Comparison of ENCODE assay signal across 9 cellular contexts in the genomic region with DNA sequence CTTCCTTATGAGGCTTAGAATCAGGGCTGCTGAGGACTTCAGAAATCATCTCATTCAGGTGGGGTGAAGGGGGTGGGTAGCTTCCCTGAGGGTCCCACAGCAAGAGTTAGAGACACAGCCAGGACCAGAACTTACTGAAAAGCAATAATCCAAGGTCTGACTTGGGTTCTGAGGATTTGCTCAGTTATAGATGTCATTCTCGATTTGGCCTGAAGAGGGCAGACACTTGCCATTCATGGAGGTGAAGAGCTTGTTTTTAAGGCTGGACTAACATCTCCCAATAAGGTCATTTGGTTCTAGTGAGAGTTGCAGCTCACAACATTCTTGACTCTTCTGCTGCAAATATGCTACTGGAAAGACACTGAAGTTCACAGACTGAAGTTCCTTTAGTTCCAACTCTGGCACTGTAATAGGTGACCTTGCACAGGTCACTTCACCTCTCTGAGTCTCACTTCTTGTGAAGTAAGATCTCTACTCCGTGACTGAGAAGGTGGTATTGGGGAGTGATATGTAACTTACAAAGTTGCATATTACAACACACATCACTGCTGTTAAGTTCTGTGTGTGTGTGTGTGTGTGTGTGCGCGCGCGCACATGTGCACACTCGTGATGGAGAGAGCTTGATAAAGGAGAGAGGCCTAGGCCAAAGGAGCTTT.
A peak's percentile ranks its signal among the peaks of the same experiment; 100 is the strongest.
DNase-seq lines count a peak whose midpoint lies in the region; ATAC-seq, FAIRE-seq and TF ChIP-seq lines count a peak whose summit lies in the region.
"Had no signal": no experiment of that assay in that cellular context is flagged by ENCODE, and none has a peak within 500 bp of the region (broad histone marks: within the 10 kb centered on the region; RNA-seq: fewer than 3 reads in every experiment).

No MANE protein-coding gene starts in this region.

- H3K4me1 ChIP-seq in esophagus muscularis mucosa: peaks cover 4 to 42% (median 31%) of the 10 kb centered on the region in 4 donors
- H3K4me1 ChIP-seq in naive thymus-derived CD4-positive, alpha-beta T cell (ENCODE audit: control insufficient read depth in 2 of 2, insufficient read depth in 2 of 2, low read length in 2 of 2): no peaks in the 10 kb centered on the region

- POLR2A ChIA-PET in naive thymus-derived CD4-positive, alpha-beta T cell (lab: Charles Lee): no interaction called here

- TF ChIP-seq CTCF in SU-DHL-6 (IDR thresholded peaks at IDR 0.05; ENCODE audit: insufficient read depth, low read length, poor library complexity, severe bottlenecking) (peak; percentile 63), esophagus muscularis mucosa (IDR thresholded peaks at IDR 0.05) (peak; percentile 82 to 84 (median 83))

- H3K27ac ChIP-seq in SU-DHL-6 (ENCODE audit: low read depth, low read length) (no peak overlapping the region), esophagus muscularis mucosa (replicated peaks in 1 of 4) (peak overlapping the region; percentile 70 to 73 (median 72))
- H3K27ac ChIP-seq in naive thymus-derived CD4-positive, alpha-beta T cell (ENCODE audit: low read depth, low read length): no peak overlapping the region

- no peak overlapping the region for H3K4me2 ChIP-seq in SU-DHL-6 (ENCODE audit: low read depth, low read length, poor library complexity, severe bottlenecking)

- H3K9ac ChIP-seq in SU-DHL-6 (ENCODE audit: low read length): no peak overlapping the region

- WGBS in esophagus muscularis mucosa: 32% methylated on average over 7 of the region's 7 CpGs

- peak; percentile 85 for FAIRE-seq in GM12891 (lab: Jason Lieb, UNC)

- H2AFZ ChIP-seq in SU-DHL-6 (ENCODE audit: low read depth, low read length, severe bottlenecking): no peak overlapping the region

- intact Hi-C loops in esophagus muscularis mucosa (cut with DNase I): loop anchor here (2.0 kb wide), 1 partner anchor 109 kb away; no protein-coding TSS in a partner anchor
- intact Hi-C loops in naive thymus-derived CD4-positive, alpha-beta T cell (cut with micrococcal nuclease): loop anchor here in 1 of 2 donors (1.0 kb wide), 2 partner anchors 226 to 1617 kb away; no protein-coding TSS in a partner anchor

- H3K36me3 Mint-ChIP-seq in naive thymus-derived CD4-positive, alpha-beta T cell: no peaks in the 10 kb centered on the region
- H3K36me3 Mint-ChIP-seq: T-cell had no signal

- no peak overlapping the region for H3K27ac Mint-ChIP-seq in naive thymus-derived CD4-positive, alpha-beta T cell
- H3K27ac Mint-ChIP-seq: T-cell had no signal

- peaks cover 0 to 8% (median 4%) of the 10 kb centered on the region in 7 donors for H3K4me1 Mint-ChIP-seq in naive thymus-derived CD4-positive, alpha-beta T cell

- no peaks in the 10 kb centered on the region for H3K27me3 ChIP-seq in SU-DHL-6 (ENCODE audit: low read length)
- H3K27me3 ChIP-seq in esophagus muscularis mucosa: no peaks in the 10 kb centered on the region
- H3K27me3 ChIP-seq in naive thymus-derived CD4-positive, alpha-beta T cell (ENCODE audit: control insufficient read depth in 2 of 2, insufficient read depth in 2 of 2, low read length in 2 of 2): no peaks in the 10 kb centered on the region

- H3K4me3 Mint-ChIP-seq in naive thymus-derived CD4-positive, alpha-beta T cell: no peak overlapping the region
- H3K4me3 Mint-ChIP-seq: T-cell had no signal

- DNase-seq in AML-193 (lab: John Stamatoyannopoulos, UW) (peak; percentile 32 to 39), GM12891 (ENCODE audit: insufficient read length, low spot score) (peak; percentile 25), NCI-H1048 (lab: John Stamatoyannopoulos, UW) (peak; percentile 24), esophagus muscularis mucosa (ENCODE audit: extremely low spot score) (peak; percentile 93), 8988T (no peak)
- peak in 5 of 9 donors; percentile 13 to 22 (median 17) for DNase-seq in naive thymus-derived CD4-positive, alpha-beta T cell

- H3K4me3 ChIP-seq in SU-DHL-6 (ENCODE audit: insufficient read depth, low read length, poor library complexity, severe bottlenecking): no peak overlapping the region
- no peak overlapping the region for H3K4me3 ChIP-seq in esophagus muscularis mucosa
- H3K4me3 ChIP-seq in naive thymus-derived CD4-positive, alpha-beta T cell (ENCODE audit: low read length): no peak overlapping the region

- CTCF ChIA-PET in naive thymus-derived CD4-positive, alpha-beta T cell (lab: Charles Lee): interaction anchor here (0.6 kb wide), 1 partner anchor 280 kb away, joined by 3 read pairs; no protein-coding TSS in a partner anchor

- H3F3A ChIP-seq in SU-DHL-6 (ENCODE audit: insufficient read depth): no peaks in the 10 kb centered on the region

- TF ChIP-seq POLR2A in GM12891 (IDR thresholded peaks at IDR 0.05; ENCODE audit: low read depth, low read length): no peak
- no peak for TF ChIP-seq POLR2A in esophagus muscularis mucosa (IDR thresholded peaks at IDR 0.05; ENCODE audit: low read depth)

- H3K36me3 ChIP-seq in SU-DHL-6 (ENCODE audit: low read length) (no peaks in the 10 kb centered on the region), esophagus muscularis mucosa (peaks cover 3 to 23% (median 17%) of the 10 kb centered on the region in 4 donors)
- no peaks in the 10 kb centered on the region for H3K36me3 ChIP-seq in naive thymus-derived CD4-positive, alpha-beta T cell (ENCODE audit: control insufficient read depth in 2 of 3, insufficient read depth in 3 of 3, low read length in 3 of 3)

- ATAC-seq in HG02623 (IDR thresholded peaks at IDR 0.05; ENCODE audit: unreplicated experiment): peak; percentile 62
- ATAC-seq in naive thymus-derived CD4-positive, alpha-beta T cell: no peak

- no peaks in the 10 kb centered on the region for H3K9me2 ChIP-seq in SU-DHL-6 (replicated peaks; ENCODE audit: insufficient read depth, low read length)

- H4K20me1 ChIP-seq in SU-DHL-6 (ENCODE audit: low read depth, low read length): no peaks in the 10 kb centered on the region

- H3K9me3 ChIP-seq in SU-DHL-6 (ENCODE audit: insufficient read depth, low read length) (no peaks in the 10 kb centered on the region), esophagus muscularis mucosa (no peaks in the 10 kb centered on the region)
- H3K9me3 ChIP-seq in naive thymus-derived CD4-positive, alpha-beta T cell (ENCODE audit: control insufficient read depth in 2 of 3, low read length in 3 of 3): no peaks in the 10 kb centered on the region

- no peaks in the 10 kb centered on the region for H3K9me3 Mint-ChIP-seq in naive thymus-derived CD4-positive, alpha-beta T cell
- H3K9me3 Mint-ChIP-seq: T-cell had no signal

- no peaks in the 10 kb centered on the region for H3K79me2 ChIP-seq in SU-DHL-6 (ENCODE audit: insufficient read depth, low read length)

- TF ChIP-seq EP300 in esophagus muscularis mucosa (IDR thresholded peaks at IDR 0.05): no peak

- peaks cover 0 to 7% (median 4%) of the 10 kb centered on the region in 5 donors for H3K27me3 Mint-ChIP-seq in naive thymus-derived CD4-positive, alpha-beta T cell

TF ChIP-seq in GM12891, 5 proteins besides CTCF, POLR2A, EP300 and RAD21:
- TF ChIP-seq SPI1 (IDR thresholded peaks at IDR 0.05; ENCODE audit: low read depth, low read length): no peak
- no peak for TF ChIP-seq POU2F2 (IDR thresholded peaks at IDR 0.05; ENCODE audit: low read depth, low read length)
- no peak for TF ChIP-seq POLR2AphosphoS5 (IDR thresholded peaks at IDR 0.05; ENCODE audit: low read depth, low read length)
- TF ChIP-seq TAF1 (IDR thresholded peaks at IDR 0.05; ENCODE audit: low read depth, low read length): no peak
- no peak for TF ChIP-seq PAX5 (IDR thresholded peaks at IDR 0.05; ENCODE audit: insufficient read depth, low read length, severe bottlenecking)

Comparison
In these comparisons a context has a peak if more than half of its experiments do, and no peak if none do; other contexts are left out.
1. H3K27ac ChIP-seq: peak in esophagus muscularis mucosa (4 of 4); none in SU-DHL-6 (single experiment) and naive thymus-derived CD4-positive, alpha-beta T cell (single experiment).